21 cellular contexts compared by ENCODE assay signal in the genomic region with DNA sequence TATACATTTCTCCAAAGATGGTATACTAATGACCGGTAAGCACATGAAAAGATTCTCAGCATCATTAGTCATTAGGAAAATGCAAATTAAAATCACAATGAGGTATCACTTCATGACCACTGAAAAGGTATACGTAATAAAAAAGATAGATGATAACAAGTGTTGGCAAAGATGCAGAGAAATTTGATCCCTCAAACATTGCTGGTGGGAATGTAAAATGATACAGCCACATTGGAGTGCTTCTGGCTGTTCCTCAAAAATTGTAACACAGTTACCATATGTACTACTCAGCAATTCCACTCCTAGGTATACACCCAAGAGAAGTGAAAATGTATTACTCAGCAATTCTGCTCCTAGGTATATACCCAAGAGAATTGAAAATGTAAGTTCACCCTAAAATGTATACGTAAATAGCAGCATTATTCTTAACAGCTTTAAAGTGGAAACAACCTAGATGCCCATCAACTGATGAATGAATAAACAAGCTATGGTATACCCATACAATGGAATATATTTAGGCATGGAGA. TPM values are rescaled to one million over a fixed set of nuclear protein-coding genes. Genes with fewer than 3 reads are reported as not detected.
DNase-seq lines count a peak whose midpoint lies in the region; ATAC-seq and TF ChIP-seq lines count a peak whose summit lies in the region.
"Had no signal": no experiment of that assay in that cellular context is flagged by ENCODE, and none has a peak within 500 bp of the region (broad histone marks: within the 10 kb centered on the region; RNA-seq: fewer than 3 reads in every experiment).

No MANE protein-coding gene starts in this region.

- H3K4me3 ChIP-seq in fibroblast of mammary gland (ENCODE audit: control insufficient read depth, low read depth, low read length) (no peak overlapping the region), gastroesophageal sphincter (no peak overlapping the region)

- peaks cover 54% of the 10 kb centered on the region for H3K9me3 Mint-ChIP-seq in HFFc6

- peaks cover 0 to 1% (median 0%) of the 10 kb centered on the region in 3 donors for H3K4me1 ChIP-seq in gastroesophageal sphincter
- H3K4me1 ChIP-seq: Caco-2 had no signal

- no peaks in the 10 kb centered on the region for H3K27me3 ChIP-seq in gastroesophageal sphincter

- 80 to 90% methylated on average over 3 of the region's 3 CpGs for WGBS in gastroesophageal sphincter (ENCODE audit: low coverage in 1 of 2), 2 donors

- H3K36me3 ChIP-seq in gastroesophageal sphincter, result no peaks in the 10 kb centered on the region

- ATAC-seq in HG03175 (IDR thresholded peaks at IDR 0.05; ENCODE audit: unreplicated experiment) (no peak), HG03521 (IDR thresholded peaks at IDR 0.05; ENCODE audit: unreplicated experiment) (no peak), gastroesophageal sphincter (no peak)
- ATAC-seq: T-cell had no signal

- H3K36me3 Mint-ChIP-seq in HFFc6 (ENCODE audit: low read depth), result peaks cover 34% of the 10 kb centered on the region
- H3K36me3 Mint-ChIP-seq: T-cell had no signal

- H3K4me1 Mint-ChIP-seq in HFFc6 (ENCODE audit: low read depth), result peaks cover 39% of the 10 kb centered on the region
- H3K4me1 Mint-ChIP-seq: T-cell had no signal

- no peak for TF ChIP-seq EP300 in gastroesophageal sphincter (IDR thresholded peaks at IDR 0.05)

- H3K27ac Mint-ChIP-seq in HFFc6, result no peak overlapping the region
- H3K27ac Mint-ChIP-seq: CD4-positive, alpha-beta T cell; T-cell had no signal

- H3K27me3 Mint-ChIP-seq in HFFc6 (ENCODE audit: insufficient read depth), result peaks cover 9% of the 10 kb centered on the region

- no peak overlapping the region for H3K27ac ChIP-seq in gastroesophageal sphincter

- H3K9me3 ChIP-seq in gastroesophageal sphincter, result peaks cover 0 to 13% (median 0%) of the 10 kb centered on the region in 3 donors

- no peak overlapping the region for H3K4me3 Mint-ChIP-seq in HFFc6
- H3K4me3 Mint-ChIP-seq: CD4-positive, alpha-beta T cell; T-cell had no signal

- DNase-seq in NCI-H1105 treated with DMSO at 0.1 percent for 48 hours (lab: John Stamatoyannopoulos, UW) (peak; percentile 8), NCI-H1105 (lab: John Stamatoyannopoulos, UW) (no peak), HFFc6 (peak; percentile 58), RPMI8226 (peak; percentile 10), fibroblast of mammary gland (ENCODE audit: low read depth) (peak; percentile 58)
- DNase-seq: 8988T; Caco-2; CD4-positive, alpha-beta T cell; MV-4-11; NCI-H1417 treated with DMSO at 0.1 percent for 48 hours; NCI-H187 treated with DMSO at 0.1 percent for 48 hours; NCI-H510A; NCI-H774; OCI-M1; SHP77 treated with DMSO at 0.1 percent for 48 hours; SK-N-SH; T-cell had no signal

- TF ChIP-seq POLR2A in gastroesophageal sphincter (IDR thresholded peaks at IDR 0.05), result no peak

- TF ChIP-seq CTCF in HFFc6 (IDR thresholded peaks at IDR 0.05), result no peak
- no peak for TF ChIP-seq CTCF in fibroblast of mammary gland (conservative IDR thresholded peaks at IDR 0.05; ENCODE audit: control insufficient read depth, insufficient read depth, low read depth, low read length)
- TF ChIP-seq CTCF in gastroesophageal sphincter (IDR thresholded peaks at IDR 0.05), result no peak

RNA-seq across cellular contexts. Expression of a gene that starts 25.0 kb away (rescaled TPM):
- total RNA-seq in HFFc6 (2021; fragmentation: NEBNext Ultra II Directional; extraction: Animal tissue kit (Norgen Biotek cat#: 25700)), result under 1 TPM in 2 of 6 experiments, not detected in 4; 0.11 to 0.16 TPM
- total RNA-seq in gastroesophageal sphincter, result 1 to 10 TPM in 3 of 4 donors, under 1 TPM in 1; 0.64 to 4.8 (median 3.2) TPM
- total RNA-seq: Caco-2; CD4-positive, alpha-beta T cell; RPMI7951; T-cell had no signal
